Comparison of ENCODE assay signal across 22 cellular contexts in genomic region chr20:44006578-44006977, GRCh38.
"Had no signal": no experiment of that assay in that cellular context is flagged by ENCODE, and none has a peak within 500 bp of the region (broad histone marks: within the 10 kb centered on the region; RNA-seq: fewer than 3 reads in every experiment).

No MANE protein-coding gene starts in this region.

- H3K4me1 ChIP-seq: left lung had no signal

- H3K9me3 ChIP-seq: heart right ventricle, left lung, neutrophil, ovary, prostate gland, tibial artery had no signal

- H3K27ac ChIP-seq: heart right ventricle, left lung, neutrophil, ovary, prostate gland, tibial artery had no signal

- DNase-seq: activated CD4-positive, alpha-beta T cell treated with anti-CD3 and anti-CD28 coated beads, Interleukin-2, amount 10 ng/mL, durations not matched to agents 7 days and 5 days; activated CD8-positive, alpha-beta T cell treated with anti-CD3 and anti-CD28 coated beads, Interleukin-2, amount 10 ng/mL, durations not matched to agents 7 days and 5 days; activated effector memory CD4-positive, alpha-beta T cell treated with Interleukin-2 at 50 U/mL for 16 hours; activated naive CD4-positive, alpha-beta T cell treated with anti-CD3 and anti-CD28 coated beads, Interleukin-2, amount 10 ng/mL, durations not matched to agents 7 days and 5 days; activated T-cell treated with anti-CD3 and anti-CD28 coated beads, Interleukin-2, amount 50 U/mL, for 4 hours; amygdala; heart right ventricle; left lung; midbrain; natural killer cell; ovary; stimulated activated CD4-positive, alpha-beta T cell treated with anti-CD3 and anti-CD28 coated beads, Interleukin-12 subunit alpha, Interleukin-12 subunit beta, amount 100 ng/mL, for 4 hours; stimulated activated naive CD8-positive, alpha-beta T cell treated with anti-CD3 and anti-CD28 coated beads, Interleukin-15, amount 100 ng/mL, for 72 hours; tibial artery had no signal

- H3K4me3 ChIP-seq: heart right ventricle, left lung, lung, ovary, prostate gland, tibial artery had no signal

- FAIRE-seq: endometrium, urothelium cell line had no signal

- ATAC-seq: activated CD4-positive, CD25-positive, alpha-beta regulatory T cell treated with anti-CD3 and anti-CD28 coated beads, Interleukin-2, amount 50 U/mL, for 24 hours; activated CD8-positive, alpha-beta T cell treated with anti-CD3 and anti-CD28 coated beads, Interleukin-2, amount 10 ng/mL, durations not matched to agents 7 days and 5 days; activated T-cell treated with anti-CD3 and anti-CD28 coated beads, Interleukin-2, amount 50 U/mL, for 4 hours; heart right ventricle; left lung; natural killer cell; stimulated activated effector memory CD8-positive, alpha-beta T cell treated with anti-CD3 and anti-CD28 coated beads, Interleukin-12 subunit alpha, Interleukin-12 subunit beta, amount 100 ng/mL, for 72 hours; stimulated activated naive CD8-positive, alpha-beta T cell treated with anti-CD3 and anti-CD28 coated beads, Interleukin-15, amount 100 ng/mL, for 72 hours; T-cell had no signal

- H3K27me3 ChIP-seq: ovary, tibial artery had no signal

- H3K36me3 ChIP-seq: heart right ventricle, neutrophil, ovary, prostate gland, tibial artery had no signal
